ENCODE assay signal across 7 cellular contexts in the genomic region with DNA sequence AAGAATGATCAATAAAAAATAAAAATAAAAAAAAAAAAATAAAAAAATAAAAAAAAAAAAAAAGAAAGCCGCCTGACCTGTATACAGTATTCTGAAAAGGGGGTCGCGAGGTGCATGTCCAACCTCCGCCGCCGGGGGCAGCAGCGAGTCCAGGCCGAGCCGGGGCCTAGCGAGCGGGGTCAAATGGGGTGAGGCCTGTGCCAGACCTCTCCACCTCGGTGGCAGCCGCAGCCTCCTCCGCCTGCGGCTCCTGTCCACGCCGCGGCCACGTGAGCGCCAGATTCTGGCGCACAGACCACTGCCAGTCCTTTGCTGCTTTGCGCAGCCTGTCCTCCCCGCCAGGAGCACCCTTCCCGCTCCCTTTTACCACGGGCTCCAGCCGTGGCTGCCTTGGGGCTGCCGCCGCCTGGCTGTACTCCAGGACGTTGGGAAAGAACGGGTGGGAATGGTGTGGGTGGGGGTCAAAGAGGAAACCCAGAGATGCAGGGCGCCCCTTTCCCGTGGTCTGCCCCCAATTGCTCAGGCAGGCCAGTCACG. TPM values are rescaled to one million over a fixed set of nuclear protein-coding genes. Genes with fewer than 3 reads are reported as not detected.
DNase-seq lines count a peak whose midpoint lies in the region; ATAC-seq, FAIRE-seq and TF ChIP-seq lines count a peak whose summit lies in the region.

No MANE protein-coding gene starts in this region.

- H3F3A ChIP-seq in SU-DHL-6 (ENCODE audit: insufficient read depth): 0 out of 2 replicates have a peak, but pooled peaks cover 11% of the 10 kb centered on the region

- H3K4me3 ChIP-seq in HUES64 (ENCODE audit: low read length): no peak overlapping the region
- H3K4me3 ChIP-seq in SU-DHL-6 (ENCODE audit: insufficient read depth, low read length, poor library complexity, severe bottlenecking): no peak overlapping the region
- H3K4me3 ChIP-seq in left ventricle myocardium inferior: peak overlapping the region; percentile 54
- H3K4me3 ChIP-seq in sigmoid colon: peak overlapping the region in 3 of 4 donors; percentile 16 to 24 (median 16)

- no peaks in the 10 kb centered on the region for H3K9me2 ChIP-seq in SU-DHL-6 (replicated peaks; ENCODE audit: insufficient read depth, low read length)

- peaks cover 8% of the 10 kb centered on the region for H3K36me3 Mint-ChIP-seq in activated naive CD8-positive, alpha-beta T cell treated with anti-CD3 and anti-CD28 coated beads for 36 hours

- peak in 1 of 4 donors; percentile 71 for TF ChIP-seq EP300 in sigmoid colon (IDR thresholded peaks at IDR 0.05)

- no peak for ATAC-seq in GM21447 (IDR thresholded peaks at IDR 0.05; ENCODE audit: unreplicated experiment)

- 0 out of 2 replicates have a peak overlapping the region, but pooled peaks have one; percentile 47 for H3K9ac ChIP-seq in HUES64 (ENCODE audit: low read depth, low read length)
- H3K9ac ChIP-seq in SU-DHL-6 (ENCODE audit: low read length): peak overlapping the region; percentile 35; the same call in 1 of the 2 replicates

- H3K9me3 Mint-ChIP-seq in activated naive CD8-positive, alpha-beta T cell treated with anti-CD3 and anti-CD28 coated beads for 36 hours: no peaks in the 10 kb centered on the region

- 0 out of 2 replicates have a peak, but pooled peaks cover 7% of the 10 kb centered on the region for H3K79me2 ChIP-seq in SU-DHL-6 (ENCODE audit: insufficient read depth, low read length)

- H2AFZ ChIP-seq in SU-DHL-6 (ENCODE audit: low read depth, low read length, severe bottlenecking): peak overlapping the region; percentile 89

- H3K4me2 ChIP-seq in SU-DHL-6 (ENCODE audit: low read depth, low read length, poor library complexity, severe bottlenecking): peak overlapping the region; percentile 10

- DNase-seq in GM12892 (ENCODE audit: insufficient read length) (peak; percentile 83), left ventricle myocardium inferior (peak; percentile 91), sigmoid colon (peak; percentile 95)
- peak; percentile 87 for DNase-seq in activated naive CD8-positive, alpha-beta T cell treated with anti-CD3 and anti-CD28 coated beads for 36 hours

- H3K27me3 Mint-ChIP-seq in activated naive CD8-positive, alpha-beta T cell treated with anti-CD3 and anti-CD28 coated beads for 36 hours: no peaks in the 10 kb centered on the region

- H3K27ac ChIP-seq in HUES64 (ENCODE audit: low read depth, low read length): no peak overlapping the region
- H3K27ac ChIP-seq in SU-DHL-6 (ENCODE audit: low read depth, low read length): no peak overlapping the region
- H3K27ac ChIP-seq in left ventricle myocardium inferior (replicated peaks): peak overlapping the region; percentile 88
- peak overlapping the region; percentile 65 to 89 (median 81) for H3K27ac ChIP-seq in sigmoid colon

- peak; percentile 44; the same call in 1 of the 2 replicates for TF ChIP-seq POLR2A in GM12892 (IDR thresholded peaks at IDR 0.05; ENCODE audit: low read depth, low read length)
- no peak for TF ChIP-seq POLR2A in sigmoid colon (IDR thresholded peaks at IDR 0.05)

- WGBS in HUES64: 38% methylated on average over 30 of the region's 33 CpGs
- 7 to 16% methylated on average over 33 of the region's 33 CpGs for WGBS in sigmoid colon, 2 donors

- H3K4me1 ChIP-seq in HUES64 (ENCODE audit: insufficient read depth, low read length) (no peaks in the 10 kb centered on the region), left ventricle myocardium inferior (peaks cover 31% of the 10 kb centered on the region), sigmoid colon (peaks cover 0 to 32% (median 27%) of the 10 kb centered on the region in 4 donors)

- peaks cover 15% of the 10 kb centered on the region for H3K36me3 ChIP-seq in HUES64 (ENCODE audit: insufficient read depth, low read length)
- no peaks in the 10 kb centered on the region for H3K36me3 ChIP-seq in SU-DHL-6 (ENCODE audit: low read length)
- H3K36me3 ChIP-seq in left ventricle myocardium inferior: peaks cover 16% of the 10 kb centered on the region
- peaks cover 7 to 16% (median 11%) of the 10 kb centered on the region in 4 donors for H3K36me3 ChIP-seq in sigmoid colon

- intact Hi-C loops in left ventricle myocardium inferior (cut with micrococcal nuclease) (no loop called here), sigmoid colon (cut with DNase I) (loop anchor here (5.0 kb wide), 1 partner anchor 37 kb away; no protein-coding TSS in a partner anchor)

- no peaks in the 10 kb centered on the region for H4K20me1 ChIP-seq in SU-DHL-6 (ENCODE audit: low read depth, low read length)

- peak overlapping the region; percentile 48 for H3K27ac Mint-ChIP-seq in activated naive CD8-positive, alpha-beta T cell treated with anti-CD3 and anti-CD28 coated beads for 36 hours

- FAIRE-seq in GM12892 (lab: Jason Lieb, UNC): no peak

- peaks cover 21% of the 10 kb centered on the region for H3K4me1 Mint-ChIP-seq in activated naive CD8-positive, alpha-beta T cell treated with anti-CD3 and anti-CD28 coated beads for 36 hours

- H3K27me3 ChIP-seq in HUES64 (ENCODE audit: insufficient read depth, low read length) (no peaks in the 10 kb centered on the region), SU-DHL-6 (ENCODE audit: low read length) (no peaks in the 10 kb centered on the region), left ventricle myocardium inferior (ENCODE audit: low read depth) (no peaks in the 10 kb centered on the region), sigmoid colon (no peaks in the 10 kb centered on the region)

- no peaks in the 10 kb centered on the region for H3K9me3 ChIP-seq in HUES64 (ENCODE audit: insufficient read depth, low read depth, low read length)
- no peaks in the 10 kb centered on the region for H3K9me3 ChIP-seq in SU-DHL-6 (ENCODE audit: insufficient read depth, low read length)
- no peaks in the 10 kb centered on the region for H3K9me3 ChIP-seq in left ventricle myocardium inferior (replicated peaks)
- no peaks in the 10 kb centered on the region for H3K9me3 ChIP-seq in sigmoid colon

- H3K4me3 Mint-ChIP-seq in activated naive CD8-positive, alpha-beta T cell treated with anti-CD3 and anti-CD28 coated beads for 36 hours: peak overlapping the region; percentile 18

- TF ChIP-seq CTCF in SU-DHL-6 (IDR thresholded peaks at IDR 0.05; ENCODE audit: insufficient read depth, low read length, poor library complexity, severe bottlenecking) (peak; percentile 41), left ventricle myocardium inferior (IDR thresholded peaks at IDR 0.05; ENCODE audit: borderline replicate concordance) (peak; percentile 82), sigmoid colon (IDR thresholded peaks at IDR 0.05) (peak; percentile 70 to 86 (median 80))

RNA-seq across cellular contexts. Expression of gene BCKDK, which starts 2.4 kb away (rescaled TPM):
- 21.5 TPM for polyA plus RNA-seq in GM12892 (2012; ENCODE audit: missing spikeins)
- 34.1 TPM for polyA plus RNA-seq in HUES64 (2013, experiment 1 of 2)
- 44.3 TPM for polyA plus RNA-seq in HUES64 (2013, experiment 2 of 2)
- total RNA-seq in activated naive CD8-positive, alpha-beta T cell treated with anti-CD3 and anti-CD28 coated beads for 36 hours: 10 to 100 TPM; 45.5 to 49.3 TPM
- total RNA-seq in left ventricle myocardium inferior: 75.9 TPM
- total RNA-seq in sigmoid colon: 10 to 100 TPM; 29.5 to 42.7 (median 33.7) TPM
- polyA plus RNA-seq in sigmoid colon: 10 to 100 TPM; 21.6 to 33.2 (median 32.1) TPM

RNA-seq across cellular contexts. Expression of gene VKORC1, which starts 11.1 kb away (rescaled TPM):
- polyA plus RNA-seq in GM12892 (2012; ENCODE audit: missing spikeins): 78.4 TPM
- polyA plus RNA-seq in HUES64 (2013, experiment 1 of 2): 66.6 TPM
- polyA plus RNA-seq in HUES64 (2013, experiment 2 of 2): 80.0 TPM
- total RNA-seq in activated naive CD8-positive, alpha-beta T cell treated with anti-CD3 and anti-CD28 coated beads for 36 hours: 10 to 100 TPM; 57.9 to 61.3 TPM
- total RNA-seq in left ventricle myocardium inferior (39.5 TPM), sigmoid colon (100 to 1,000 TPM; 107 to 165 (median 116) TPM)
- polyA plus RNA-seq in sigmoid colon: 10 to 100 TPM; 30.5 to 66.5 (median 45.6) TPM

RNA-seq across cellular contexts. Expression of gene KAT8, which starts 11.7 kb away (rescaled TPM):
- polyA plus RNA-seq in GM12892 (2012; ENCODE audit: missing spikeins): 31.5 TPM
- 39.6 TPM for polyA plus RNA-seq in HUES64 (2013, experiment 1 of 2)
- polyA plus RNA-seq in HUES64 (2013, experiment 2 of 2): 50.5 TPM
- total RNA-seq in activated naive CD8-positive, alpha-beta T cell treated with anti-CD3 and anti-CD28 coated beads for 36 hours: 10 to 100 TPM; 48.9 to 49.9 TPM
- 72.0 TPM for total RNA-seq in left ventricle myocardium inferior
- total RNA-seq in sigmoid colon: 10 to 100 TPM; 57.1 to 65.7 (median 62.5) TPM
- 10 to 100 TPM; 31.2 to 54.0 (median 38.8) TPM for polyA plus RNA-seq in sigmoid colon

RNA-seq across cellular contexts. Expression of gene PRSS53, which starts 17.0 kb away (rescaled TPM):
- polyA plus RNA-seq in GM12892 (2012; ENCODE audit: missing spikeins): 2.1 TPM
- 1.4 TPM for polyA plus RNA-seq in HUES64 (2013, experiment 1 of 2)
- 0.95 TPM for polyA plus RNA-seq in HUES64 (2013, experiment 2 of 2)
- total RNA-seq in activated naive CD8-positive, alpha-beta T cell treated with anti-CD3 and anti-CD28 coated beads for 36 hours: 1 to 10 TPM; 3.0 to 3.1 TPM
- total RNA-seq in left ventricle myocardium inferior (1.2 TPM), sigmoid colon (1 to 10 TPM; 1.1 to 9.1 (median 2.6) TPM)
- polyA plus RNA-seq in sigmoid colon: 1 to 10 TPM in 1 of 3 donors, not detected in 2; 2.0 TPM

RNA-seq across cellular contexts. Expression of gene PRSS8, which starts 29.8 kb away (rescaled TPM):
- polyA plus RNA-seq in GM12892 (2012; ENCODE audit: missing spikeins): 0.21 TPM
- 35.2 TPM for polyA plus RNA-seq in HUES64 (2013, experiment 1 of 2)
- 48.5 TPM for polyA plus RNA-seq in HUES64 (2013, experiment 2 of 2)
- total RNA-seq in activated naive CD8-positive, alpha-beta T cell treated with anti-CD3 and anti-CD28 coated beads for 36 hours: not detected
- total RNA-seq in left ventricle myocardium inferior (not detected), sigmoid colon (1 to 10 TPM in 2 of 4 donors, under 1 TPM in 1, not detected in 1; 0.16 to 3.2 (median 1.1) TPM)
- 100 to 1,000 TPM in 1 of 3 donors, 10 to 100 TPM in 2; 54.7 to 342 (median 84.4) TPM for polyA plus RNA-seq in sigmoid colon

Comparison
In these comparisons a context has a peak if more than half of its experiments do, and no peak if none do; other contexts are left out.
1. H3K27ac ChIP-seq: peak in left ventricle myocardium inferior (single experiment) and sigmoid colon (4 of 4); none in HUES64 (single experiment) and SU-DHL-6 (single experiment).
2. H3K4me3 ChIP-seq: peak in left ventricle myocardium inferior (single experiment) and sigmoid colon (3 of 4); none in HUES64 (single experiment) and SU-DHL-6 (single experiment).
3. Peak in every context shown above with its lines, with median percentiles within 50 percentile points of each other: DNase-seq and CTCF ChIP-seq.